Comparison of ENCODE assay signal across 19 cellular contexts in the genomic region with DNA sequence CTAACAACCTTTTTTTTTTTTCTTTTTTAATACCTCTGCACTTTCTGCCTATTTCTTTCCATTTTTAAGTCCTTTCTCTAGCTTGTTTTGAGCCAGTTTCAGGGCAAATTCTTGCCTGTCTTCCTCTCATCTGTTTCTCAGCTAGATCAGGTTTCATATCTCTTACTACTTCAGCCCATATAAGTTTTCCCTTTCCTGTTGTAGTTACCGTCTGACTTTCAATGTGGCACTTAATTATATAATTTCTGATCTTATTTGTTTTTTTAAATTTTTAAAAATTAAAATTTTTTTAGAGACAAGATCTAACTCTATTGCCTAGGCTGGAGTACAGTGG.
DNase-seq lines count a peak whose midpoint lies in the region; ATAC-seq, FAIRE-seq and TF ChIP-seq lines count a peak whose summit lies in the region.
"Had no signal": no experiment of that assay in that cellular context is flagged by ENCODE, and none has a peak within 500 bp of the region (broad histone marks: within the 10 kb centered on the region; RNA-seq: fewer than 3 reads in every experiment).

No MANE protein-coding gene starts in this region.

- H3K79me2 ChIP-seq in Loucy (ENCODE audit: insufficient read depth, low read length) (no peaks in the 10 kb centered on the region), astrocyte (ENCODE audit: insufficient read depth, low read length) (no peaks in the 10 kb centered on the region)

- H3K27me3 Mint-ChIP-seq in T-helper 2 cell treated with Interferon-gamma antibody and Interleukin-4, amounts not matched to agents 5 μg/mL and 100 μg/mL, for 36 hours (ENCODE audit: low read depth) = no peaks in the 10 kb centered on the region
- H3K27me3 Mint-ChIP-seq in astrocyte (ENCODE audit: low read depth, unreplicated experiment) (no peaks in the 10 kb centered on the region), nephron progenitor cell (ENCODE audit: low read depth, poor library complexity) (peaks cover 7% of the 10 kb centered on the region)

- H3K27me3 ChIP-seq in Loucy (ENCODE audit: insufficient read depth, low read length, poor library complexity, severe bottlenecking) = no peaks in the 10 kb centered on the region
- no peaks in the 10 kb centered on the region for H3K27me3 ChIP-seq in astrocyte (ENCODE audit: insufficient read depth, low read length)

- H3K9ac ChIP-seq in Loucy (ENCODE audit: low read depth, low read length, poor library complexity, severe bottlenecking) (no peak overlapping the region), astrocyte (ENCODE audit: low read length) (no peak overlapping the region)

- no peak for FAIRE-seq in astrocyte (lab: Jason Lieb, UNC)
- FAIRE-seq: GM12878 had no signal

- H3K4me3 ChIP-seq in Loucy (ENCODE audit: low read length, poor library complexity, severe bottlenecking) (no peak overlapping the region), astrocyte (ENCODE audit: insufficient read depth, low read depth, low read length) (no peak overlapping the region)
- H3K4me3 ChIP-seq: GM12878 had no signal

- no peaks in the 10 kb centered on the region for H3K9me3 Mint-ChIP-seq in T-helper 2 cell treated with Interferon-gamma antibody and Interleukin-4, amounts not matched to agents 5 μg/mL and 100 μg/mL, for 36 hours
- peaks cover 4% of the 10 kb centered on the region for H3K9me3 Mint-ChIP-seq in astrocyte (ENCODE audit: unreplicated experiment)
- no peaks in the 10 kb centered on the region for H3K9me3 Mint-ChIP-seq in nephron progenitor cell

- no peaks in the 10 kb centered on the region for H3F3A ChIP-seq in Loucy (ENCODE audit: low read depth)

- H3K36me3 Mint-ChIP-seq in T-helper 2 cell treated with Interferon-gamma antibody and Interleukin-4, amounts not matched to agents 5 μg/mL and 100 μg/mL, for 36 hours (ENCODE audit: low read depth) = no peaks in the 10 kb centered on the region
- H3K36me3 Mint-ChIP-seq in astrocyte (ENCODE audit: low read depth, unreplicated experiment) (peaks cover 3% of the 10 kb centered on the region), nephron progenitor cell (ENCODE audit: low read depth) (no peaks in the 10 kb centered on the region)

- peak overlapping the region; percentile 57; the same call in 1 of the 2 replicates for H2AFZ ChIP-seq in Loucy (ENCODE audit: low read length)
- H2AFZ ChIP-seq in astrocyte (ENCODE audit: low read depth, low read length) = peak overlapping the region; percentile 7

- no peak for TF ChIP-seq CTCF in Loucy (conservative IDR thresholded peaks at IDR 0.05; ENCODE audit: low read length)
- TF ChIP-seq CTCF in astrocyte (IDR thresholded peaks at IDR 0.05; ENCODE audit: insufficient read depth, low read depth, low read length) = no peak
- TF ChIP-seq CTCF in nephron progenitor cell (IDR thresholded peaks at IDR 0.05) = no peak

- no peak for DNase-seq in T-helper 2 cell treated with Interferon-gamma antibody and Interleukin-4, amounts not matched to agents 5 μg/mL and 100 μg/mL, for 36 hours (ENCODE audit: low spot score)
- DNase-seq in T-helper 2 cell = no peak
- DNase-seq in astrocyte (ENCODE audit: low read depth) = no peak
- DNase-seq in nephron progenitor cell = no peak
- no peak for DNase-seq in hypothalamus (lab: John Stamatoyannopoulos, UW)
- DNase-seq: 8988T; anterior cingulate cortex; dermis blood vessel endothelial cell; HCEC 1CT; Kasumi-1; NCI-H1694 treated with DMSO at 0.1 percent for 48 hours; NCI-H524; stimulated activated CD4-positive, alpha-beta T cell treated with anti-CD3 and anti-CD28 coated beads, Interleukin-12 subunit alpha, Interleukin-12 subunit beta, amount 100 ng/mL, for 4 hours; substantia nigra had no signal

- H3K4me1 Mint-ChIP-seq in T-helper 2 cell treated with Interferon-gamma antibody and Interleukin-4, amounts not matched to agents 5 μg/mL and 100 μg/mL, for 36 hours (ENCODE audit: low read depth) = peaks cover 28% of the 10 kb centered on the region
- peaks cover 37% of the 10 kb centered on the region for H3K4me1 Mint-ChIP-seq in astrocyte (ENCODE audit: low read depth, unreplicated experiment)
- peaks cover 27% of the 10 kb centered on the region for H3K4me1 Mint-ChIP-seq in nephron progenitor cell

- ATAC-seq in HG03565 (IDR thresholded peaks at IDR 0.05; ENCODE audit: unreplicated experiment) (no peak), HG03135 (IDR thresholded peaks at IDR 0.05; ENCODE audit: unreplicated experiment) (no peak)

- H3K9me3 ChIP-seq in Loucy (ENCODE audit: insufficient read depth, low read depth, low read length) (no peaks in the 10 kb centered on the region), astrocyte (ENCODE audit: insufficient read depth, low read depth, low read length) (no peaks in the 10 kb centered on the region)

- no peaks in the 10 kb centered on the region for H3K9me2 ChIP-seq in Loucy (replicated peaks; ENCODE audit: low read depth, low read length)

- H4K20me1 ChIP-seq in Loucy (ENCODE audit: insufficient read depth, low read length, poor library complexity, severe bottlenecking) (no peaks in the 10 kb centered on the region), astrocyte (ENCODE audit: insufficient read depth, low read length) (no peaks in the 10 kb centered on the region)

- peak overlapping the region; percentile 21 for H3K4me2 ChIP-seq in Loucy (ENCODE audit: low read depth, low read length, poor library complexity, severe bottlenecking)
- H3K4me2 ChIP-seq in astrocyte (ENCODE audit: low read length) = no peak overlapping the region

- H3K4me3 Mint-ChIP-seq in T-helper 2 cell treated with Interferon-gamma antibody and Interleukin-4, amounts not matched to agents 5 μg/mL and 100 μg/mL, for 36 hours = peak overlapping the region; percentile 8
- H3K4me3 Mint-ChIP-seq in astrocyte (ENCODE audit: unreplicated experiment) (no peak overlapping the region), nephron progenitor cell (no peak overlapping the region)

- H3K36me3 ChIP-seq in Loucy (ENCODE audit: insufficient read depth, low read length) (no peaks in the 10 kb centered on the region), astrocyte (ENCODE audit: insufficient read depth, low read length) (no peaks in the 10 kb centered on the region)

- peaks cover 35% of the 10 kb centered on the region for H3K4me1 ChIP-seq in Loucy (ENCODE audit: insufficient read depth, low read length, poor library complexity, severe bottlenecking)
- H3K4me1 ChIP-seq in astrocyte (ENCODE audit: insufficient read depth, low read length) = peaks cover 23% of the 10 kb centered on the region

- peak overlapping the region; percentile 70 for H3K27ac Mint-ChIP-seq in T-helper 2 cell treated with Interferon-gamma antibody and Interleukin-4, amounts not matched to agents 5 μg/mL and 100 μg/mL, for 36 hours
- H3K27ac Mint-ChIP-seq in astrocyte (ENCODE audit: unreplicated experiment) = peak overlapping the region; percentile 92
- H3K27ac Mint-ChIP-seq in nephron progenitor cell = peak overlapping the region; percentile 52

- H3K27ac ChIP-seq in astrocyte (ENCODE audit: low read depth, low read length) = no peak overlapping the region
- H3K27ac ChIP-seq: HL-60 had no signal
